Comparison of ENCODE assay signal across 8 cellular contexts in genomic region chr13:50222569-50223332, GRCh38.
DNase-seq lines count a peak whose midpoint lies in the region; ATAC-seq and TF ChIP-seq lines count a peak whose summit lies in the region.

No MANE protein-coding gene starts in this region.

- no peak for TF ChIP-seq CTCF in spleen (IDR thresholded peaks at IDR 0.05 in 8 of 11, conservative IDR thresholded peaks at IDR 0.05 in 3 of 11)

- no peak for TF ChIP-seq POLR2A in spleen (IDR thresholded peaks at IDR 0.05)

- no peaks in the 10 kb centered on the region for H3K36me3 Mint-ChIP-seq in CD4-positive, CD25-positive, alpha-beta regulatory T cell

- H3K27ac Mint-ChIP-seq in CD4-positive, CD25-positive, alpha-beta regulatory T cell = peak overlapping the region; percentile 57 to 72 (median 64)

- peak in 1 of 2 donors; percentile 64 for ATAC-seq in CD4-positive, CD25-positive, alpha-beta regulatory T cell (ENCODE audit: low read depth in 2 of 2)
- peak; percentile 61 for ATAC-seq in HG03280 (IDR thresholded peaks at IDR 0.05; ENCODE audit: unreplicated experiment)
- ATAC-seq in HG02938 (IDR thresholded peaks at IDR 0.05; ENCODE audit: unreplicated experiment) = no peak
- no peak for ATAC-seq in GM21717 (IDR thresholded peaks at IDR 0.05; ENCODE audit: unreplicated experiment)

- H3K4me3 ChIP-seq in CD4-positive, CD25-positive, alpha-beta regulatory T cell (ENCODE audit: low read depth, low read length) = peak overlapping the region; percentile 48
- peak overlapping the region in 1 of 8 donors; percentile 29 for H3K4me3 ChIP-seq in spleen

- no peaks in the 10 kb centered on the region for H3K27me3 ChIP-seq in CD4-positive, CD25-positive, alpha-beta regulatory T cell (ENCODE audit: control insufficient read depth, insufficient read depth, low read length)
- H3K27me3 ChIP-seq in spleen (replicated peaks in 1 of 7) = no peaks in the 10 kb centered on the region

- peaks cover 0 to 5% (median 0%) of the 10 kb centered on the region in 7 donors for H3K9me3 Mint-ChIP-seq in CD4-positive, CD25-positive, alpha-beta regulatory T cell

- intact Hi-C loops in cardiac septum (cut with DNase I) (no loop called here), spleen (cut with DNase I; ENCODE audit: low total_unique reads) (no loop called here)

- peak overlapping the region in 2 of 4 donors; percentile 56 to 74 for H3K4me3 Mint-ChIP-seq in CD4-positive, CD25-positive, alpha-beta regulatory T cell

- WGBS in spleen, 5 donors = 30 to 61% (median 47%) methylated on average over 13 of the region's 13 CpGs

- no peaks in the 10 kb centered on the region for H3K9me3 ChIP-seq in CD4-positive, CD25-positive, alpha-beta regulatory T cell (ENCODE audit: control insufficient read depth in 2 of 2, low read length in 2 of 2)
- H3K9me3 ChIP-seq in spleen = peaks cover 0 to 2% (median 0%) of the 10 kb centered on the region in 8 donors

- no peaks in the 10 kb centered on the region for H3K4me1 ChIP-seq in CD4-positive, CD25-positive, alpha-beta regulatory T cell (ENCODE audit: control insufficient read depth, insufficient read depth, low read length, poor library complexity, severe bottlenecking)
- peaks cover 0 to 40% (median 11%) of the 10 kb centered on the region in 6 donors for H3K4me1 ChIP-seq in spleen

- H3K4me1 Mint-ChIP-seq in CD4-positive, CD25-positive, alpha-beta regulatory T cell = peaks cover 0 to 43% (median 20%) of the 10 kb centered on the region in 4 donors

- peak in 1 of 3 donors; percentile 17 for DNase-seq in CD4-positive, CD25-positive, alpha-beta regulatory T cell
- DNase-seq in SKM-1 treated with dmso at 0.1 percent for 144 hours (lab: John Stamatoyannopoulos, UW; ENCODE audit: unreplicated experiment) (peak; percentile 78), cardiac septum (ENCODE audit: low spot score) (peak; percentile 78), spleen (peak; percentile 84), GM19240 (ENCODE audit: insufficient read length, low spot score) (no peak)

- peaks cover 9% of the 10 kb centered on the region for H3K27me3 Mint-ChIP-seq in CD4-positive, CD25-positive, alpha-beta regulatory T cell

- H3K27ac ChIP-seq in CD4-positive, CD25-positive, alpha-beta regulatory T cell (ENCODE audit: insufficient read depth, low read length, poor library complexity, severe bottlenecking) = no peak overlapping the region
- peak overlapping the region in 7 of 8 donors; percentile 55 to 88 (median 82) for H3K27ac ChIP-seq in spleen

- H3K36me3 ChIP-seq in CD4-positive, CD25-positive, alpha-beta regulatory T cell (ENCODE audit: control insufficient read depth, insufficient read depth, low read length) = no peaks in the 10 kb centered on the region
- H3K36me3 ChIP-seq in spleen = no peaks in the 10 kb centered on the region
